In the genomic region with DNA sequence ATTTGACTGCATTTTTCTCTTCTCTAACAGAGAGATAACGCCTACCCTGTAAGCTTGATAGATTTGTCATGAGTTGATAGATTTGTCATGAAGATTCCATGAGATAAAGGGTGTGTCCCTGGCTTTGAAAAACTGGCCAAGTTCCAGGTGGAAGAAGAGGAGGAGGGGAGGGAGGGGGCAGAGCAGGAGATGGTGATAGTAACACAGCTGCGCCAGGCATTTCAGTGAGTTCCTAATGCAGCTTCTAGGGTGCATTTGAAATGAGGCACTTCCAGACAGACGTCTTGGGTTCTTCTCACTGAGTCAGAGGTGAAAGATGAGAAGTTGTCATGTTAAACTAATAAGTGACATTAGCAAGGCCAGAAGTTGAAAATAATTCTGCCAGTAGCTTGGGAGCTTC, we compare ENCODE assay signal across 13 cellular contexts.
DNase-seq lines count a peak whose midpoint lies in the region; ATAC-seq and TF ChIP-seq lines count a peak whose summit lies in the region.
"Had no signal": no experiment of that assay in that cellular context is flagged by ENCODE, and none has a peak within 500 bp of the region (broad histone marks: within the 10 kb centered on the region; RNA-seq: fewer than 3 reads in every experiment).

No MANE protein-coding gene starts in this region.

- WGBS in gastroesophageal sphincter (ENCODE audit: low coverage in 1 of 2), 2 donors: 17 to 38% methylated on average over 1 to 3 of the region's 3 CpGs

- no peaks in the 10 kb centered on the region for H3K36me3 ChIP-seq in gastroesophageal sphincter
- no peaks in the 10 kb centered on the region for H3K36me3 ChIP-seq in gastrocnemius medialis
- H3K36me3 ChIP-seq in Karpas-422 (ENCODE audit: insufficient read depth, low read length): no peaks in the 10 kb centered on the region
- H3K36me3 ChIP-seq: neutrophil had no signal

- H3K9me3 ChIP-seq in gastroesophageal sphincter: no peaks in the 10 kb centered on the region
- no peaks in the 10 kb centered on the region for H3K9me3 ChIP-seq in gastrocnemius medialis
- H3K9me3 ChIP-seq in Karpas-422 (ENCODE audit: low read length): no peaks in the 10 kb centered on the region
- H3K9me3 ChIP-seq: Caco-2, neutrophil had no signal

- H3K4me2 ChIP-seq in Karpas-422 (ENCODE audit: low read depth, low read length, poor library complexity, severe bottlenecking): no peak overlapping the region

- no peak for TF ChIP-seq POLR2A in gastroesophageal sphincter (IDR thresholded peaks at IDR 0.05)
- no peak for TF ChIP-seq POLR2A in gastrocnemius medialis (IDR thresholded peaks at IDR 0.05)

- no peaks in the 10 kb centered on the region for H3K27me3 ChIP-seq in gastroesophageal sphincter
- no peaks in the 10 kb centered on the region for H3K27me3 ChIP-seq in gastrocnemius medialis
- H3K27me3 ChIP-seq in Karpas-422 (ENCODE audit: low read length): no peaks in the 10 kb centered on the region
- H3K27me3 ChIP-seq: neutrophil had no signal

- ATAC-seq in gastroesophageal sphincter (peak; percentile 40), gastrocnemius medialis (peak; percentile 85 to 93), HG02642 (IDR thresholded peaks at IDR 0.05; ENCODE audit: poor library complexity, unreplicated experiment) (no peak)

- in situ Hi-C loops in gastrocnemius medialis (cut with MboI; ENCODE audit: low sequenced_read_pairs in 4 of 4): no loop called here

- H4K20me1 ChIP-seq in Karpas-422 (ENCODE audit: insufficient read depth, low read depth, low read length): no peaks in the 10 kb centered on the region

- TF ChIP-seq CTCF in gastroesophageal sphincter (IDR thresholded peaks at IDR 0.05) (no peak), gastrocnemius medialis (IDR thresholded peaks at IDR 0.05 in 4 of 5, conservative IDR thresholded peaks at IDR 0.05 in 1 of 5) (no peak)

- no peak overlapping the region for H3K9ac ChIP-seq in Karpas-422 (ENCODE audit: low read length)

- no peak overlapping the region for H2AFZ ChIP-seq in Karpas-422 (ENCODE audit: low read length)

- H3K27ac ChIP-seq in gastroesophageal sphincter (peak overlapping the region in 2 of 4 donors; percentile 28 to 30), gastrocnemius medialis (peak overlapping the region; percentile 43 to 68 (median 58)), Karpas-422 (ENCODE audit: low read length) (no peak overlapping the region)
- H3K27ac ChIP-seq: neutrophil had no signal

- DNase-seq in LHCN-M2 (ENCODE audit: low read depth) (peak; percentile 49), SK-N-DZ (ENCODE audit: low spot score) (peak; percentile 73), gastrocnemius medialis (peak; percentile 23 to 26), Karpas-422 (no peak), DMS153 (lab: John Stamatoyannopoulos, UW) (no peak)
- DNase-seq: activated CD4-positive, alpha-beta T cell treated with anti-CD3 and anti-CD28 coated beads, Interleukin-2, amount 50 U/mL, for 1 hour; activated naive CD8-positive, alpha-beta T cell treated with anti-CD3 and anti-CD28 coated beads for 36 hours; Caco-2; NCI-H187; stimulated activated CD4-positive, alpha-beta T cell treated with anti-CD3 and anti-CD28 coated beads, Interleukin-4, amount 100 ng/mL, for 24 hours had no signal

- H3K4me3 ChIP-seq in gastroesophageal sphincter: no peak overlapping the region
- peak overlapping the region; percentile 1 to 34 (median 4) for H3K4me3 ChIP-seq in gastrocnemius medialis
- H3K4me3 ChIP-seq in Karpas-422 (ENCODE audit: low read length): no peak overlapping the region

- H3K4me1 ChIP-seq in gastroesophageal sphincter (peaks cover 4 to 83% (median 23%) of the 10 kb centered on the region in 3 donors), gastrocnemius medialis (peaks cover 44 to 68% of the 10 kb centered on the region in 2 donors), Karpas-422 (ENCODE audit: low read length) (no peaks in the 10 kb centered on the region)

- H3K9me2 ChIP-seq in Karpas-422 (replicated peaks; ENCODE audit: insufficient read depth, low read length): no peaks in the 10 kb centered on the region

- no peaks in the 10 kb centered on the region for H3K79me2 ChIP-seq in Karpas-422 (ENCODE audit: low read length)

- no peak for TF ChIP-seq EP300 in gastroesophageal sphincter (IDR thresholded peaks at IDR 0.05)

- intact Hi-C loops in gastrocnemius medialis (cut with DNase I; ENCODE audit: low total_unique reads): no loop called here

Comparison
In these comparisons a context has a peak if more than half of its experiments do, and no peak if none do; other contexts are left out.
1. DNase-seq: peak in LHCN-M2 (single experiment), SK-N-DZ (single experiment) and gastrocnemius medialis (2 of 2); none in Karpas-422 (single experiment) and DMS153 (single experiment).
2. H3K4me3 ChIP-seq: peak in gastrocnemius medialis (4 of 4); none in gastroesophageal sphincter (0 of 2) and Karpas-422 (single experiment).